ENCODE assay signal across 20 cellular contexts in genomic region chrX:17585006-17585405, GRCh38.
"Had no signal": no experiment of that assay in that cellular context is flagged by ENCODE, and none has a peak within 500 bp of the region (broad histone marks: within the 10 kb centered on the region; RNA-seq: fewer than 3 reads in every experiment).

No MANE protein-coding gene starts in this region.

- H3K4me3 Mint-ChIP-seq: dendritic cell treated with granulocyte-macrophage colony-stimulating factor and Interleukin-4, amounts not matched to agents 40 ng/mL and 50 ng/mL, for 4 days; endodermal cell; naive thymus-derived CD8-positive, alpha-beta T cell; stimulated activated effector memory CD8-positive, alpha-beta T cell treated with anti-CD3 and anti-CD28 coated beads, Interleukin-12 subunit alpha, Interleukin-12 subunit beta, amount 100 ng/mL, for 72 hours had no signal

- DNase-seq: endodermal cell; erythroblast; foreskin keratinocyte; head of caudate nucleus; mammary epithelial cell; mucosa of descending colon; naive thymus-derived CD8-positive, alpha-beta T cell; ovary; right cardiac atrium; stimulated activated CD4-positive, alpha-beta T cell treated with anti-CD3 and anti-CD28 coated beads, Interleukin-4, amount 100 ng/mL, for 1 hour; stimulated activated CD8-positive, alpha-beta memory T cell treated with anti-CD3 and anti-CD28 coated beads, Interleukin-4, amount 100 ng/mL, for 48 hours; stimulated activated naive CD8-positive, alpha-beta T cell treated with anti-CD3 and anti-CD28 coated beads, Interleukin-15, Interleukin-2, amounts not matched to agents 100 U/mL and 50 U/mL, for 24 hours; tibial artery; upper lobe of left lung; uterus had no signal

- H3K27ac ChIP-seq: foreskin keratinocyte, hepatocyte, ovary, upper lobe of left lung, uterus had no signal

- H3K36me3 Mint-ChIP-seq: naive thymus-derived CD8-positive, alpha-beta T cell; stimulated activated effector memory CD8-positive, alpha-beta T cell treated with anti-CD3 and anti-CD28 coated beads, Interleukin-12 subunit alpha, Interleukin-12 subunit beta, amount 100 ng/mL, for 72 hours had no signal

- H3K4me1 Mint-ChIP-seq: naive thymus-derived CD8-positive, alpha-beta T cell; stimulated activated effector memory CD8-positive, alpha-beta T cell treated with anti-CD3 and anti-CD28 coated beads, Interleukin-12 subunit alpha, Interleukin-12 subunit beta, amount 100 ng/mL, for 72 hours had no signal

- H3K9me3 Mint-ChIP-seq: dendritic cell treated with granulocyte-macrophage colony-stimulating factor and Interleukin-4, amounts not matched to agents 40 ng/mL and 50 ng/mL, for 4 days; endodermal cell; stimulated activated effector memory CD8-positive, alpha-beta T cell treated with anti-CD3 and anti-CD28 coated beads, Interleukin-12 subunit alpha, Interleukin-12 subunit beta, amount 100 ng/mL, for 72 hours had no signal

- H3K9me3 ChIP-seq: mucosa of descending colon, ovary, tibial artery, upper lobe of left lung, uterus had no signal

- H3K79me2 ChIP-seq: hepatocyte had no signal

- H3K36me3 ChIP-seq: ovary, tibial artery, upper lobe of left lung, uterus had no signal

- H2AFZ ChIP-seq: hepatocyte had no signal

- H3K4me3 ChIP-seq: hepatocyte, mucosa of descending colon, ovary, tibial artery, upper lobe of left lung, uterus had no signal

- H3K27me3 ChIP-seq: foreskin keratinocyte, hepatocyte, ovary, tibial artery, upper lobe of left lung, uterus had no signal

- H3K4me2 ChIP-seq: hepatocyte had no signal

- ATAC-seq: mucosa of descending colon; naive thymus-derived CD8-positive, alpha-beta T cell; right cardiac atrium; stimulated activated effector memory CD8-positive, alpha-beta T cell treated with anti-CD3 and anti-CD28 coated beads, Interleukin-12 subunit alpha, Interleukin-12 subunit beta, amount 100 ng/mL, for 72 hours; stimulated activated naive CD8-positive, alpha-beta T cell treated with anti-CD3 and anti-CD28 coated beads, Interleukin-15, Interleukin-2, amounts not matched to agents 100 U/mL and 50 U/mL, for 24 hours had no signal

- H3K27ac Mint-ChIP-seq: dendritic cell treated with granulocyte-macrophage colony-stimulating factor and Interleukin-4, amounts not matched to agents 40 ng/mL and 50 ng/mL, for 4 days; endodermal cell; naive thymus-derived CD8-positive, alpha-beta T cell; stimulated activated effector memory CD8-positive, alpha-beta T cell treated with anti-CD3 and anti-CD28 coated beads, Interleukin-12 subunit alpha, Interleukin-12 subunit beta, amount 100 ng/mL, for 72 hours had no signal

- H3K4me1 ChIP-seq: foreskin keratinocyte, upper lobe of left lung, uterus had no signal

- FAIRE-seq: colon, endothelial cell of umbilical vein had no signal
